Comparison of ENCODE assay signal across 19 cellular contexts in genomic region chr15:88401269-88401971, GRCh38.
A peak's percentile ranks its signal among the peaks of the same experiment; 100 is the strongest.
DNase-seq lines count a peak whose midpoint lies in the region; ATAC-seq, FAIRE-seq and TF ChIP-seq lines count a peak whose summit lies in the region.
"Had no signal": no experiment of that assay in that cellular context is flagged by ENCODE, and none has a peak within 500 bp of the region (broad histone marks: within the 10 kb centered on the region; RNA-seq: fewer than 3 reads in every experiment).

No MANE protein-coding gene starts in this region.

- no peak for ATAC-seq in activated CD4-positive, alpha-beta T cell treated with anti-CD3 and anti-CD28 coated beads for 36 hours
- ATAC-seq in naive B cell (ENCODE audit: low read depth in 2 of 2) (peak; percentile 71 to 78), HG02798 (IDR thresholded peaks at IDR 0.05; ENCODE audit: poor library complexity, unreplicated experiment) (no peak)
- ATAC-seq in activated naive CD8-positive, alpha-beta T cell treated with anti-CD3 and anti-CD28 coated beads, Interleukin-2, amount 50 U/mL, for 24 hours, result no peak
- ATAC-seq: Panc1 had no signal

- CTCF ChIA-PET in activated CD4-positive, alpha-beta T cell treated with anti-CD3 and anti-CD28 coated beads for 36 hours (lab: Charles Lee), result interaction anchor here (0.6 to 1.7 kb wide), 6 partner anchors 15 to 64 kb away, joined by 3 to 7 read pairs (median 4); no protein-coding TSS in a partner anchor
- CTCF ChIA-PET in H1 (lab: Charles Lee; ENCODE audit: partially characterized antibody), result interaction anchor here (0.7 to 4.5 kb wide), 9 partner anchors 10 to 157 kb away, joined by 3 to 19 read pairs (median 3); no protein-coding TSS in a partner anchor

- H3K27me3 ChIP-seq in H1 (replicated peaks in 1 of 4; ENCODE audit: control insufficient read depth in 3 of 4, extremely low read depth in 1 of 4, insufficient read depth in 3 of 4, low read length in 3 of 4) (no peaks in the 10 kb centered on the region), vagina (no peaks in the 10 kb centered on the region)
- H3K27me3 ChIP-seq: gastrocnemius medialis had no signal

- no peak overlapping the region for H2BK120ac ChIP-seq in H1 (replicated peaks; ENCODE audit: low read depth, low read length)

- H3K23me2 ChIP-seq in H1 (ENCODE audit: low read depth, low read length), result no peaks in the 10 kb centered on the region

- H3K56ac ChIP-seq in H1 (replicated peaks; ENCODE audit: insufficient read length, low read depth, low read length), result no peak overlapping the region

- no peak overlapping the region for H3K14ac ChIP-seq in H1 (ENCODE audit: insufficient read length)

- no peak overlapping the region for H3K4ac ChIP-seq in H1 (replicated peaks; ENCODE audit: insufficient read length, low read depth, low read length)

- H2BK20ac ChIP-seq in H1 (ENCODE audit: low read length), result 0 out of 2 replicates have a peak overlapping the region, but pooled peaks have one; percentile 64

- H3K79me1 ChIP-seq in H1 (ENCODE audit: low read depth, low read length), result no peaks in the 10 kb centered on the region

- WGBS in H1 (ENCODE audit: extremely low coverage in 1 of 2, insufficient coverage in 1 of 2, insufficient read length in 1 of 2, insufficient replicate concordance in 2 of 2, low coverage in 1 of 2, low lambda C conversion rate in 2 of 2, missing lambda C conversion rate in 1 of 2), 2 experiments, result 87% methylated on average over 13 of the region's 13 CpGs; no CpG with 5 or more reads in 1 of the 2 experiments

- H2BK5ac ChIP-seq in H1 (ENCODE audit: low read depth, low read length), result no peak overlapping the region

- peaks cover 6% of the 10 kb centered on the region for H3K27me3 Mint-ChIP-seq in activated CD4-positive, alpha-beta T cell treated with anti-CD3 and anti-CD28 coated beads for 36 hours
- H3K27me3 Mint-ChIP-seq in activated CD4-positive, alpha-beta T cell treated with anti-CD3 and anti-CD28 coated beads, Interleukin-2, amount 10 ng/mL, durations not matched to agents 24 days and 14 days, result peaks cover 5% of the 10 kb centered on the region
- H3K27me3 Mint-ChIP-seq in naive B cell, result no peaks in the 10 kb centered on the region
- peaks cover under 1% of the 10 kb centered on the region for H3K27me3 Mint-ChIP-seq in activated naive CD8-positive, alpha-beta T cell treated with anti-CD3 and anti-CD28 coated beads, Interleukin-2, amount 50 U/mL, for 24 hours

- H3K36me3 ChIP-seq in H1 (ENCODE audit: control insufficient read depth in 2 of 4, insufficient read depth in 4 of 4, low read length in 3 of 4), result no peaks in the 10 kb centered on the region
- no peaks in the 10 kb centered on the region for H3K36me3 ChIP-seq in vagina
- H3K36me3 ChIP-seq: gastrocnemius medialis, stomach had no signal

- no peak overlapping the region for H3K23ac ChIP-seq in H1 (ENCODE audit: insufficient read length)

- no peaks in the 10 kb centered on the region for H4K20me1 ChIP-seq in H1 (replicated peaks in 1 of 2; ENCODE audit: control insufficient read depth in 1 of 2, insufficient read depth in 2 of 2, low read length in 2 of 2)

- H3K9me3 ChIP-seq in H1 (ENCODE audit: insufficient read depth in 2 of 2, low read depth in 1 of 2, low read length in 1 of 2), result no peaks in the 10 kb centered on the region
- no peaks in the 10 kb centered on the region for H3K9me3 ChIP-seq in vagina
- H3K9me3 ChIP-seq: gastrocnemius medialis, stomach had no signal

- H3K9me3 Mint-ChIP-seq in activated CD4-positive, alpha-beta T cell treated with anti-CD3 and anti-CD28 coated beads for 36 hours (ENCODE audit: low read depth), result no peaks in the 10 kb centered on the region
- no peaks in the 10 kb centered on the region for H3K9me3 Mint-ChIP-seq in activated CD4-positive, alpha-beta T cell treated with anti-CD3 and anti-CD28 coated beads, Interleukin-2, amount 10 ng/mL, durations not matched to agents 24 days and 14 days
- no peaks in the 10 kb centered on the region for H3K9me3 Mint-ChIP-seq in naive B cell
- no peaks in the 10 kb centered on the region for H3K9me3 Mint-ChIP-seq in activated naive CD8-positive, alpha-beta T cell treated with anti-CD3 and anti-CD28 coated beads, Interleukin-2, amount 50 U/mL, for 24 hours
- H3K9me3 Mint-ChIP-seq: T-helper 1 cell treated with Interleukin-12 subunit alpha and Interleukin-12 subunit beta and Interleukin-4 antibody, amounts not matched to agents 30 μg/mL and 1 μg/mL, for 36 hours had no signal

- H3K79me2 ChIP-seq in H1 (ENCODE audit: control insufficient read depth in 1 of 2, insufficient read depth in 2 of 2, low read length in 2 of 2), result no peaks in the 10 kb centered on the region

- H3K4me2 ChIP-seq in H1 (ENCODE audit: insufficient read depth in 1 of 2, low read depth in 2 of 2, low read length in 2 of 2), result no peak overlapping the region

- H3K4me3 Mint-ChIP-seq in activated CD4-positive, alpha-beta T cell treated with anti-CD3 and anti-CD28 coated beads for 36 hours, result no peak overlapping the region
- no peak overlapping the region for H3K4me3 Mint-ChIP-seq in activated CD4-positive, alpha-beta T cell treated with anti-CD3 and anti-CD28 coated beads, Interleukin-2, amount 10 ng/mL, durations not matched to agents 24 days and 14 days
- peak overlapping the region; percentile 39 to 89 (median 65) for H3K4me3 Mint-ChIP-seq in naive B cell
- H3K4me3 Mint-ChIP-seq in activated naive CD8-positive, alpha-beta T cell treated with anti-CD3 and anti-CD28 coated beads, Interleukin-2, amount 50 U/mL, for 24 hours, result no peak overlapping the region
- H3K4me3 Mint-ChIP-seq: endodermal cell; immature natural killer cell; T-helper 1 cell treated with Interleukin-12 subunit alpha and Interleukin-12 subunit beta and Interleukin-4 antibody, amounts not matched to agents 30 μg/mL and 1 μg/mL, for 36 hours had no signal

- no peak overlapping the region for H3K18ac ChIP-seq in H1 (ENCODE audit: extremely low read depth, low read length)

- no peak for TF ChIP-seq EP300 in H1 (IDR thresholded peaks at IDR 0.05; ENCODE audit: borderline replicate concordance in 1 of 2, low read depth in 2 of 2, low read length in 2 of 2)

- no peak overlapping the region for H3K4me3 ChIP-seq in H1 (ENCODE audit: extremely low read depth in 1 of 4, insufficient read depth in 2 of 4, low read depth in 3 of 4, low read length in 4 of 4)
- no peak overlapping the region for H3K4me3 ChIP-seq in vagina
- H3K4me3 ChIP-seq: stomach had no signal

- DNase-seq in activated CD4-positive, alpha-beta T cell treated with anti-CD3 and anti-CD28 coated beads for 36 hours, result no peak
- no peak for DNase-seq in activated CD4-positive, alpha-beta T cell treated with anti-CD3 and anti-CD28 coated beads, Interleukin-2, amount 10 ng/mL, durations not matched to agents 24 days and 14 days
- DNase-seq in H1 (ENCODE audit: low read depth in 1 of 2, low spot score in 2 of 2) (no peak), naive B cell (peak; percentile 41), vagina (ENCODE audit: extremely low spot score in 2 of 2) (peak in 1 of 2 donors; percentile 62), D721Med (ENCODE audit: insufficient read length, low spot score) (no peak)
- DNase-seq in activated naive CD8-positive, alpha-beta T cell treated with anti-CD3 and anti-CD28 coated beads, Interleukin-2, amount 50 U/mL, for 24 hours, result no peak
- DNase-seq: activated CD4-positive, alpha-beta T cell treated with anti-CD3 and anti-CD28 coated beads for 4 hours; activated naive CD4-positive, alpha-beta T cell treated with anti-CD3 and anti-CD28 coated beads, Interleukin-2, amount 50 U/mL, for 16 hours; central memory CD4-positive, alpha-beta T cell; gastrocnemius medialis; immature natural killer cell; stomach had no signal

- H3K36me3 Mint-ChIP-seq in activated CD4-positive, alpha-beta T cell treated with anti-CD3 and anti-CD28 coated beads for 36 hours (ENCODE audit: low read depth), result no peaks in the 10 kb centered on the region
- no peaks in the 10 kb centered on the region for H3K36me3 Mint-ChIP-seq in activated CD4-positive, alpha-beta T cell treated with anti-CD3 and anti-CD28 coated beads, Interleukin-2, amount 10 ng/mL, durations not matched to agents 24 days and 14 days (ENCODE audit: low read depth)
- no peaks in the 10 kb centered on the region for H3K36me3 Mint-ChIP-seq in naive B cell
- H3K36me3 Mint-ChIP-seq in activated naive CD8-positive, alpha-beta T cell treated with anti-CD3 and anti-CD28 coated beads, Interleukin-2, amount 50 U/mL, for 24 hours (ENCODE audit: low read depth), result no peaks in the 10 kb centered on the region
- H3K36me3 Mint-ChIP-seq: immature natural killer cell had no signal

- no peak overlapping the region for H4K91ac ChIP-seq in H1 (replicated peaks; ENCODE audit: insufficient read length, low read length)

- H3K27ac ChIP-seq in H1 (ENCODE audit: low read depth, low read length), result no peak overlapping the region
- H3K27ac ChIP-seq in vagina, result peak overlapping the region; percentile 45
- H3K27ac ChIP-seq: gastrocnemius medialis had no signal

- H2AFZ ChIP-seq in H1 (ENCODE audit: low read length), result no peak overlapping the region; the same call in 1 of the 2 replicates

- TF ChIP-seq CTCF in H1 (IDR thresholded peaks at IDR 0.05; ENCODE audit: control extremely low read depth in 1 of 3, insufficient read depth in 1 of 3, low read depth in 1 of 3, low read length in 3 of 3) (no peak), vagina (IDR thresholded peaks at IDR 0.05) (no peak), D721Med (IDR thresholded peaks at IDR 0.05; ENCODE audit: insufficient read depth, missing control alignments) (no peak)

- no peak for TF ChIP-seq RAD21 in H1 (IDR thresholded peaks at IDR 0.05 in 1 of 2, conservative IDR thresholded peaks at IDR 0.05 in 1 of 2; ENCODE audit: low read depth in 2 of 2, low read length in 2 of 2)

- no peak overlapping the region for H2BK15ac ChIP-seq in H1 (ENCODE audit: low read length)

- POLR2A ChIA-PET in activated CD4-positive, alpha-beta T cell treated with anti-CD3 and anti-CD28 coated beads for 36 hours (lab: Charles Lee), result no interaction called here
- POLR2A ChIA-PET in H1 (lab: Charles Lee; ENCODE audit: partially characterized antibody), result no interaction called here

- H2AK5ac ChIP-seq in H1 (ENCODE audit: low read depth, low read length), result no peak overlapping the region

- no peak overlapping the region for H4K5ac ChIP-seq in H1 (ENCODE audit: insufficient read length, low read depth, low read length)

- no peak for TF ChIP-seq POLR2A in H1 (IDR thresholded peaks at IDR 0.05; ENCODE audit: control extremely low read depth in 1 of 2, low read depth in 2 of 2, low read length in 2 of 2)
- TF ChIP-seq POLR2A in vagina (IDR thresholded peaks at IDR 0.05), result no peak

- intact Hi-C loops in activated CD4-positive, alpha-beta T cell treated with anti-CD3 and anti-CD28 coated beads for 36 hours (cut with DNase I, micrococcal nuclease), result no loop called here
- intact Hi-C loops in activated CD4-positive, alpha-beta T cell treated with anti-CD3 and anti-CD28 coated beads, Interleukin-2, amount 10 ng/mL, durations not matched to agents 24 days and 14 days (cut with micrococcal nuclease), result no loop called here
- intact Hi-C loops in vagina (cut with DNase I), result no loop called here

- H3K4me1 Mint-ChIP-seq in activated CD4-positive, alpha-beta T cell treated with anti-CD3 and anti-CD28 coated beads for 36 hours, result peaks cover 17% of the 10 kb centered on the region
- peaks cover 4% of the 10 kb centered on the region for H3K4me1 Mint-ChIP-seq in activated CD4-positive, alpha-beta T cell treated with anti-CD3 and anti-CD28 coated beads, Interleukin-2, amount 10 ng/mL, durations not matched to agents 24 days and 14 days
- H3K4me1 Mint-ChIP-seq in naive B cell, result peaks cover 17 to 40% (median 33%) of the 10 kb centered on the region in 3 donors
- peaks cover 2% of the 10 kb centered on the region for H3K4me1 Mint-ChIP-seq in activated naive CD8-positive, alpha-beta T cell treated with anti-CD3 and anti-CD28 coated beads, Interleukin-2, amount 50 U/mL, for 24 hours
- H3K4me1 Mint-ChIP-seq: immature natural killer cell had no signal

- H2BK12ac ChIP-seq in H1 (ENCODE audit: low read depth, low read length), result no peak overlapping the region

- no peak for FAIRE-seq in H1 (lab: Jason Lieb, UNC)
- no peak for FAIRE-seq in D721Med (lab: Jason Lieb, UNC)
- FAIRE-seq: A204.1, GM12891 had no signal

- H4K8ac ChIP-seq in H1 (ENCODE audit: extremely low read depth, insufficient read depth, low read length), result no peak overlapping the region; the same call in 1 of the 2 replicates

- no peak overlapping the region for H3K9ac ChIP-seq in H1 (replicated peaks in 1 of 4; ENCODE audit: extremely low read depth in 1 of 4, low read depth in 3 of 4, low read length in 3 of 4)

- peaks cover 5 to 15% (median 10%) of the 10 kb centered on the region in 4 experiments; a peak in 6 of 7 replicates for H3K4me1 ChIP-seq in H1 (replicated peaks in 1 of 4; ENCODE audit: control insufficient read depth in 3 of 4, insufficient read depth in 4 of 4, low read length in 3 of 4)
- peaks cover 14% of the 10 kb centered on the region for H3K4me1 ChIP-seq in vagina

- H3K27ac Mint-ChIP-seq in activated CD4-positive, alpha-beta T cell treated with anti-CD3 and anti-CD28 coated beads for 36 hours, result peak overlapping the region; percentile 23
- H3K27ac Mint-ChIP-seq in activated CD4-positive, alpha-beta T cell treated with anti-CD3 and anti-CD28 coated beads, Interleukin-2, amount 10 ng/mL, durations not matched to agents 24 days and 14 days, result no peak overlapping the region
- H3K27ac Mint-ChIP-seq in naive B cell, result peak overlapping the region; percentile 19 to 91 (median 77)
- no peak overlapping the region for H3K27ac Mint-ChIP-seq in activated naive CD8-positive, alpha-beta T cell treated with anti-CD3 and anti-CD28 coated beads, Interleukin-2, amount 50 U/mL, for 24 hours
- H3K27ac Mint-ChIP-seq: endodermal cell; immature natural killer cell; T-helper 1 cell treated with Interleukin-12 subunit alpha and Interleukin-12 subunit beta and Interleukin-4 antibody, amounts not matched to agents 30 μg/mL and 1 μg/mL, for 36 hours had no signal

Comparison
In these comparisons a context has a peak if more than half of its experiments do, and no peak if none do; other contexts are left out.
1. H3K27ac Mint-ChIP-seq: peak in activated CD4-positive, alpha-beta T cell treated with anti-CD3 and anti-CD28 coated beads for 36 hours (single experiment) and naive B cell (6 of 6); none in activated CD4-positive, alpha-beta T cell treated with anti-CD3 and anti-CD28 coated beads, Interleukin-2, amount 10 ng/mL, durations not matched to agents 24 days and 14 days (single experiment) and activated naive CD8-positive, alpha-beta T cell treated with anti-CD3 and anti-CD28 coated beads, Interleukin-2, amount 50 U/mL, for 24 hours (single experiment).
2. ATAC-seq: peak in naive B cell (2 of 2); none in activated CD4-positive, alpha-beta T cell treated with anti-CD3 and anti-CD28 coated beads for 36 hours (single experiment), HG02798 (single experiment) and activated naive CD8-positive, alpha-beta T cell treated with anti-CD3 and anti-CD28 coated beads, Interleukin-2, amount 50 U/mL, for 24 hours (single experiment).
3. H3K4me3 Mint-ChIP-seq: peak in naive B cell (8 of 8); none in activated CD4-positive, alpha-beta T cell treated with anti-CD3 and anti-CD28 coated beads for 36 hours (single experiment), activated CD4-positive, alpha-beta T cell treated with anti-CD3 and anti-CD28 coated beads, Interleukin-2, amount 10 ng/mL, durations not matched to agents 24 days and 14 days (single experiment) and activated naive CD8-positive, alpha-beta T cell treated with anti-CD3 and anti-CD28 coated beads, Interleukin-2, amount 50 U/mL, for 24 hours (single experiment).